In the genomic region with DNA sequence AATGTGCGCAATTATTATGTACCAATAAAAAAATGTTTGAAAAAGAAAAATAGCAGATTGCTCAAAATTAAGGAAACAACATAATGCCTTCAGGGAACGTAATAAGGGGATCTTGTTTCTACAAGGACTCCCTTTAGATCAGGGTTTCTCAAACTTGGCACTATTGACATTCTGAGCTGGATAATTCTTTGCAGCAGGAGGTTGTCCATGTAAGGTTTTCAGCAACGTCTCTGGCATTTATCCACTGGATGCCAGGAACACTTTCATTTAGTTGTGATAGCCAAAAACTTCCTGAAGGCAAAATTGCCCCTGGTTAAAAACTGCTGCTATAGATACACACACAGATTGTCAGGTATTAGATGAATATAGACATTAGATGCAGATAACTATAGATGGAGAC, we compare ENCODE assay signal across 13 cellular contexts.
DNase-seq lines count a peak whose midpoint lies in the region; ATAC-seq and TF ChIP-seq lines count a peak whose summit lies in the region.
"Had no signal": no experiment of that assay in that cellular context is flagged by ENCODE, and none has a peak within 500 bp of the region (broad histone marks: within the 10 kb centered on the region; RNA-seq: fewer than 3 reads in every experiment).

No MANE protein-coding gene starts in this region.

- no peak overlapping the region for H3K4me3 ChIP-seq in fibroblast of pulmonary artery (replicated peaks; ENCODE audit: low read depth, low read length)
- H3K4me3 ChIP-seq: GM23338 had no signal

- no peak for TF ChIP-seq CTCF in fibroblast of pulmonary artery (IDR thresholded peaks at IDR 0.05; ENCODE audit: low read length, missing control alignments)

- DNase-seq in EH (ENCODE audit: low read depth) (peak; percentile 34), astrocyte of the hippocampus (ENCODE audit: low read depth, low spot score) (peak; percentile 6), fibroblast of pulmonary artery (ENCODE audit: low read depth) (peak; percentile 4), SK-N-DZ (ENCODE audit: low spot score) (no peak), RPMI8226 (no peak)
- DNase-seq: Caco-2; CD8-positive, alpha-beta memory T cell; DND-41; GF-D8; H7 had no signal

- ATAC-seq in GM18858 (IDR thresholded peaks at IDR 0.05; ENCODE audit: unreplicated experiment) = no peak
- ATAC-seq in GM19023 (IDR thresholded peaks at IDR 0.05; ENCODE audit: unreplicated experiment) = no peak
- ATAC-seq: GM23338 had no signal

Comparison
In these comparisons a context has a peak if more than half of its experiments do, and no peak if none do; other contexts are left out.
1. DNase-seq: peak in EH (single experiment), astrocyte of the hippocampus (single experiment) and fibroblast of pulmonary artery (single experiment); none in SK-N-DZ (single experiment) and RPMI8226 (single experiment).